8 cellular contexts compared by ENCODE assay signal in genomic region chr1:44652445-44653106, GRCh38. TPM values are rescaled to one million over a fixed set of nuclear protein-coding genes. Genes with fewer than 3 reads are reported as not detected.
A peak's percentile ranks its signal among the peaks of the same experiment; 100 is the strongest.
DNase-seq lines count a peak whose midpoint lies in the region; ATAC-seq and TF ChIP-seq lines count a peak whose summit lies in the region.

No MANE protein-coding gene starts in this region.

- H3K79me2 ChIP-seq in PC-3 (ENCODE audit: low read length) = no peaks in the 10 kb centered on the region
- no peaks in the 10 kb centered on the region for H3K79me2 ChIP-seq in neural cell (replicated peaks; ENCODE audit: insufficient read depth, low read length)

- ATAC-seq in PC-3 = peak; percentile 95

- CTCF ChIA-PET in PC-3 (lab: Charles Lee) = interaction anchor here (1.0 to 1.4 kb wide), 4 partner anchors 10 to 275 kb away, joined by 3 to 7 read pairs (median 5); no protein-coding TSS in a partner anchor

- POLR2A ChIA-PET in PC-3 (lab: Charles Lee; ENCODE audit: unreplicated experiment) = no interaction called here

- peaks cover 9% of the 10 kb centered on the region; the same call in 1 of the 2 replicates for H3K36me3 ChIP-seq in PC-3 (ENCODE audit: low read depth, low read length)
- H3K36me3 ChIP-seq in neural cell (ENCODE audit: insufficient read depth, low read length) = no peaks in the 10 kb centered on the region

- H3K27ac ChIP-seq in PC-3 (ENCODE audit: low read length) (no peak overlapping the region), neural cell (ENCODE audit: low read length) (no peak overlapping the region), substantia nigra (ENCODE audit: low read depth, low read length, poor library complexity, severe bottlenecking) (peak overlapping the region; percentile 37)

- no peaks in the 10 kb centered on the region for H3K27me3 ChIP-seq in PC-3 (ENCODE audit: low read length)
- H3K27me3 ChIP-seq in neural cell (ENCODE audit: insufficient read depth, low read depth, low read length) = no peaks in the 10 kb centered on the region

- H3K4me3 ChIP-seq in PC-3 (ENCODE audit: low read length) = no peak overlapping the region
- no peak overlapping the region for H3K4me3 ChIP-seq in neural cell (ENCODE audit: low read length)

- DNase-seq in SIG-M5 treated with dmso at 0.1 percent for 504 hours (lab: John Stamatoyannopoulos, UW; ENCODE audit: unreplicated experiment) = peak; percentile 17
- DNase-seq in SIG-M5 (lab: John Stamatoyannopoulos, UW) = no peak
- DNase-seq in HUDEP-2 (lab: John Stamatoyannopoulos, UW; ENCODE audit: unreplicated experiment in 76 of 76) = peak in 63 of 76 experiments; percentile 11 to 84 (median 59)
- peak; percentile 87 for DNase-seq in PC-3
- peak; percentile 87 to 91 for DNase-seq in activated T-cell treated with anti-CD3 and anti-CD28 coated beads, Interleukin-2, amount 50 U/mL, for 48 hours
- DNase-seq in fibroblast of gingiva (ENCODE audit: low read depth) = peak; percentile 40
- DNase-seq in substantia nigra (lab: John Stamatoyannopoulos, UW) = peak in 48 of 49 donors; percentile 22 to 88 (median 70)

- intact Hi-C loops in PC-3 (cut with micrococcal nuclease) = loop anchor here (1.0 to 2.0 kb wide), 3 partner anchors 44 to 274 kb away; no protein-coding TSS in a partner anchor

- no peaks in the 10 kb centered on the region for H3F3A ChIP-seq in PC-3 (ENCODE audit: low read length, unreplicated experiment)
- H3F3A ChIP-seq in neural cell (ENCODE audit: insufficient read depth, low read length, poor library complexity, severe bottlenecking) = no peaks in the 10 kb centered on the region

- H3K9me3 ChIP-seq in PC-3 (ENCODE audit: low read length) = no peaks in the 10 kb centered on the region
- H3K9me3 ChIP-seq in neural cell (ENCODE audit: low read length) = no peaks in the 10 kb centered on the region

- H4K20me1 ChIP-seq in PC-3 (ENCODE audit: low read length) = no peaks in the 10 kb centered on the region
- H4K20me1 ChIP-seq in neural cell (ENCODE audit: insufficient read depth) = no peaks in the 10 kb centered on the region

- BruUV-seq in PC-3 (replicated peaks; lab: Mats Ljungman, UMichigan) = no TSS peak

- TF ChIP-seq CTCF in PC-3 (conservative IDR thresholded peaks at IDR 0.05; ENCODE audit: low read depth, low read length) (peak; percentile 95), neural cell (IDR thresholded peaks at IDR 0.05; ENCODE audit: poor library complexity, severe bottlenecking) (peak; percentile 98)

- H3K9me2 ChIP-seq in PC-3 (replicated peaks; ENCODE audit: low read length) = no peaks in the 10 kb centered on the region
- H3K9me2 ChIP-seq in neural cell (ENCODE audit: insufficient read depth, low read length) = no peaks in the 10 kb centered on the region

- no peak overlapping the region for H3K9ac ChIP-seq in PC-3 (ENCODE audit: low read length)
- no peak overlapping the region for H3K9ac ChIP-seq in neural cell (ENCODE audit: low read length)

- TF ChIP-seq EP300 in neural cell (conservative IDR thresholded peaks at IDR 0.05; ENCODE audit: poor library complexity, severe bottlenecking) = no peak

- no peak overlapping the region for H2AFZ ChIP-seq in PC-3 (ENCODE audit: low read length)
- H2AFZ ChIP-seq in neural cell (ENCODE audit: low read depth, low read length) = no peak overlapping the region

- no peaks in the 10 kb centered on the region for H3K4me1 ChIP-seq in PC-3 (ENCODE audit: insufficient read depth, low read length)

- no peak overlapping the region for H3K4me2 ChIP-seq in PC-3 (ENCODE audit: low read length)
- H3K4me2 ChIP-seq in neural cell (ENCODE audit: low read length) = no peak overlapping the region

- peak; percentile 99 for TF ChIP-seq RAD21 in neural cell (conservative IDR thresholded peaks at IDR 0.05)

TF ChIP-seq in neural cell, 6 proteins besides CTCF, POLR2A, EP300 and RAD21:
- TF ChIP-seq MXI1 (conservative IDR thresholded peaks at IDR 0.05; ENCODE audit: poor library complexity, severe bottlenecking) = no peak
- TF ChIP-seq SMC3 (conservative IDR thresholded peaks at IDR 0.05; ENCODE audit: poor library complexity) = peak; percentile 96
- TF ChIP-seq POLR2AphosphoS5 (IDR thresholded peaks at IDR 0.05) = no peak
TF ChIP-seq in neural cell: peak in this region for 1.

RNA-seq across cellular contexts. Expression of gene TMEM53, which starts 21.7 kb away (rescaled TPM):
- 9.3 and 12.0 TPM in 2 replicates for total RNA-seq in PC-3 (2014; rRNA removed)
- 13.4 and 21.4 TPM in 2 replicates for polyA plus RNA-seq in neural cell
- 11.6 and 13.9 TPM in 2 replicates for polyA minus RNA-seq in neural cell

RNA-seq across cellular contexts. Expression of gene ARMH1, which starts 21.9 kb away (rescaled TPM):
- total RNA-seq in PC-3 (2014; rRNA removed) = 0.15 TPM in 1 of 2 replicates, not detected in the other
- polyA plus RNA-seq in neural cell = 88.3 and 105 TPM in 2 replicates
- polyA minus RNA-seq in neural cell = 17.2 and 24.8 TPM in 2 replicates
